In genomic region chr11:6251120-6251733, GRCh38 we compare ENCODE assay signal across 9 cellular contexts. TPM values are rescaled to one million over a fixed set of nuclear protein-coding genes. Genes with fewer than 3 reads are reported as not detected.
DNase-seq lines count a peak whose midpoint lies in the region; ATAC-seq and TF ChIP-seq lines count a peak whose summit lies in the region.
"Had no signal": no experiment of that assay in that cellular context is flagged by ENCODE, and none has a peak within 500 bp of the region (broad histone marks: within the 10 kb centered on the region; RNA-seq: fewer than 3 reads in every experiment).

No MANE protein-coding gene starts in this region.

- no peak overlapping the region for H3K27ac Mint-ChIP-seq in endothelial cell (ENCODE audit: unreplicated experiment)

- DNase-seq in GM12865 (ENCODE audit: low read depth) (peak; percentile 70), NCI-H2029 treated with DMSO at 0.1 percent for 48 hours (lab: John Stamatoyannopoulos, UW) (peak; percentile 18), endothelial cell (ENCODE audit: low spot score) (peak; percentile 84), mucosa of descending colon (peak; percentile 54 to 88 (median 74)), thoracic aorta (ENCODE audit: low spot score) (no peak)
- peak; percentile 66 to 75 for DNase-seq in activated CD4-positive, alpha-beta T cell treated with anti-CD3 and anti-CD28 coated beads, Interleukin-2, amount 50 U/mL, for 48 hours

- no peak overlapping the region for H3K4me3 ChIP-seq in GM12865 (ENCODE audit: low read depth, low read length)
- no peak overlapping the region for H3K4me3 ChIP-seq in mucosa of descending colon
- H3K4me3 ChIP-seq in thoracic aorta, result no peak overlapping the region

- no peak overlapping the region for H3K4me3 Mint-ChIP-seq in endothelial cell (ENCODE audit: unreplicated experiment)

- H3K36me3 ChIP-seq in mucosa of descending colon (ENCODE audit: low read depth) (no peaks in the 10 kb centered on the region), thoracic aorta (no peaks in the 10 kb centered on the region)

- H3K27ac ChIP-seq in 22Rv1, result no peak overlapping the region
- no peak overlapping the region for H3K27ac ChIP-seq in thoracic aorta

- H3K27me3 ChIP-seq in thoracic aorta (replicated peaks; ENCODE audit: insufficient read depth), result no peaks in the 10 kb centered on the region

- TF ChIP-seq CTCF in 22Rv1 (IDR thresholded peaks at IDR 0.05) (peak; percentile 87), GM12865 (IDR thresholded peaks at IDR 0.05; ENCODE audit: insufficient read depth, low read depth, low read length, missing control alignments) (peak; percentile 85), endothelial cell (IDR thresholded peaks at IDR 0.05; ENCODE audit: unreplicated experiment) (peak; percentile 76), mucosa of descending colon (IDR thresholded peaks at IDR 0.05) (peak; percentile 87), thoracic aorta (IDR thresholded peaks at IDR 0.05) (peak; percentile 81)

- H3K9me3 ChIP-seq in mucosa of descending colon, result no peaks in the 10 kb centered on the region
- no peaks in the 10 kb centered on the region for H3K9me3 ChIP-seq in thoracic aorta

- H3K27me3 Mint-ChIP-seq in endothelial cell (ENCODE audit: unreplicated experiment), result no peaks in the 10 kb centered on the region

- H3K4me1 ChIP-seq in mucosa of descending colon (ENCODE audit: low read depth), result no peaks in the 10 kb centered on the region
- H3K4me1 ChIP-seq in thoracic aorta (ENCODE audit: control insufficient read depth in 1 of 2, low read depth in 2 of 2), result peaks cover 0 to 9% of the 10 kb centered on the region in 2 donors

- intact Hi-C loops in mucosa of descending colon (cut with DNase I, micrococcal nuclease), result no loop called here

- H3K4me1 Mint-ChIP-seq in endothelial cell (ENCODE audit: unreplicated experiment), result no peaks in the 10 kb centered on the region

- ATAC-seq in HG02840 (IDR thresholded peaks at IDR 0.05; ENCODE audit: low FRiP score, unreplicated experiment) (peak; percentile 72), mucosa of descending colon (peak; percentile 94), thoracic aorta (ENCODE audit: insufficient number of reproducible peaks, low FRiP score, low read depth) (no peak)

- H3K9me3 Mint-ChIP-seq in endothelial cell (ENCODE audit: unreplicated experiment), result no peaks in the 10 kb centered on the region

- H3K36me3 Mint-ChIP-seq in endothelial cell (ENCODE audit: low read depth, unreplicated experiment), result no peaks in the 10 kb centered on the region

RNA-seq across cellular contexts. Expression of gene CCKBR, which starts 8.4 kb away (rescaled TPM):
- total RNA-seq in endothelial cell (ENCODE audit: unreplicated experiment) (0.64 TPM), mucosa of descending colon (under 1 TPM in 1 of 3 donors, not detected in 2; 0.60 TPM), thoracic aorta (not detected)
- total RNA-seq: mononuclear cell had no signal

RNA-seq across cellular contexts. Expression of gene CNGA4, which starts 12.3 kb away (rescaled TPM):
- total RNA-seq in endothelial cell (ENCODE audit: unreplicated experiment) (not detected), mucosa of descending colon (under 1 TPM in 2 of 3 donors, not detected in 1; 0.20 to 0.22 TPM), thoracic aorta (not detected)

RNA-seq across cellular contexts. Expression of gene FHIP1B, which starts 16.8 kb away (rescaled TPM):
- total RNA-seq in endothelial cell (ENCODE audit: unreplicated experiment), result 29.3 TPM
- 100 to 1,000 TPM in 1 of 3 donors, 10 to 100 TPM in 2; 78.0 to 195 (median 92.1) TPM for total RNA-seq in mucosa of descending colon
- total RNA-seq in thoracic aorta, result 10 to 100 TPM; 53.4 to 63.2 TPM

RNA-seq across cellular contexts. Expression of gene C11orf42, which starts 45.9 kb away (rescaled TPM):
- total RNA-seq in endothelial cell (ENCODE audit: unreplicated experiment) (not detected), mucosa of descending colon (not detected), thoracic aorta (not detected)
- total RNA-seq: mononuclear cell had no signal

RNA-seq across cellular contexts. Expression of gene OR52W1, which starts 52.2 kb away (rescaled TPM):
- total RNA-seq in endothelial cell (ENCODE audit: unreplicated experiment) (not detected), mucosa of descending colon (not detected), thoracic aorta (not detected)
- total RNA-seq: mononuclear cell had no signal
